1 cellular context compared by ENCODE assay signal in genomic region chr3:159881208-159881607, GRCh38.
TF ChIP-seq lines count a peak whose summit lies in the region.

No MANE protein-coding gene starts in this region.

TF ChIP-seq in SK-N-SH treated with all-trans-retinoic acid at 6 μM for 48 hours, 23 proteins besides CTCF, POLR2A, EP300 and RAD21 (continued from another document):
- no peak for TF ChIP-seq TSHZ2 (CRISPR knock-in tag; IDR thresholded peaks at IDR 0.05)
- no peak for TF ChIP-seq ISL1 (CRISPR knock-in tag; IDR thresholded peaks at IDR 0.05)
- TF ChIP-seq CREB5 (CRISPR knock-in tag; IDR thresholded peaks at IDR 0.05; ENCODE audit: low read depth) = no peak
- no peak for TF ChIP-seq ESRRG (CRISPR knock-in tag; IDR thresholded peaks at IDR 0.05)
- TF ChIP-seq TOX (CRISPR knock-in tag; IDR thresholded peaks at IDR 0.05; ENCODE audit: borderline replicate concordance) = no peak
- no peak for TF ChIP-seq OSR1 (CRISPR knock-in tag; IDR thresholded peaks at IDR 0.05)
- TF ChIP-seq BACH2 (CRISPR knock-in tag; IDR thresholded peaks at IDR 0.05; ENCODE audit: borderline replicate concordance) = no peak
